21 cellular contexts compared by ENCODE assay signal in the genomic region with DNA sequence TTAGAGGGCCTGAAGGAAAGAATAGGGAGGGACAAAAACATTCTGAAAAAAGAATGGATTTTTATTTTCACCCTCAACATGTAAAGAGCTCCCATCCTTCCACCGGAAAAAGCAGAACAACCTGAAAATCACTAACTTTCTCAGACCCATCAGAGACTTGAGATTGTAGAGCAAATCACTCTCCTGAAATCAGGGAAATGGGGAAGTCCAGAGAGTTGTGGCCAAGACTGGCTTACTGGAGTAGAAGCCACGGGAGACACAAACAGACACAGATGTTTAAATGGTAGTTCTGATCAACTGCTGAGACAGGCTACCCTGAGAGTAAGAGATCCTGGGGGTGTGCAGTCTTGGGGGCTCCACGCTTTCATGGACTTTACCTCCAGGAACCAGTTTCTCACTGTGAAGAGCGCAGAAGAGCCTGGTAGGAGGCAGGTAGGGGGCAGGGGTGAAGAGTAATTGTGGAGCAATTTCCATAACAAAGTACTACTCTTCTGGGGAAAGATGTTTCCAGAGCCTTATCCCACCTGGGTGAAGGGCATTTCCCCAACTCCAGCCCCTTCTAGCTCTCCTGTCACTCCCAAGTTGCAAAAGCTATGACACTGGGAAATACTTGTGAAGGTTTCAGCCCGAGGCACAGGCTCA. TPM values are rescaled to one million over a fixed set of nuclear protein-coding genes. Genes with fewer than 3 reads are reported as not detected.
"Had no signal": no experiment of that assay in that cellular context is flagged by ENCODE, and none has a peak within 500 bp of the region (broad histone marks: within the 10 kb centered on the region; RNA-seq: fewer than 3 reads in every experiment).

No MANE protein-coding gene starts in this region.

- H3K4me3 ChIP-seq: esophagus squamous epithelium, heart right ventricle, lung, ovary, smooth muscle cell, stomach had no signal

- H3K36me3 Mint-ChIP-seq: activated CD8-positive, alpha-beta memory T cell treated with anti-CD3 and anti-CD28 coated beads, Interleukin-2, amount 10 ng/mL, durations not matched to agents 7 days and 5 days had no signal

- H3K4me3 Mint-ChIP-seq: activated CD4-positive, alpha-beta memory T cell treated with anti-CD3 and anti-CD28 coated beads, Interleukin-2, amount 10 ng/mL, durations not matched to agents 7 days and 5 days; activated CD8-positive, alpha-beta memory T cell treated with anti-CD3 and anti-CD28 coated beads, Interleukin-2, amount 10 ng/mL, durations not matched to agents 7 days and 5 days; activated naive CD8-positive, alpha-beta T cell treated with anti-CD3 and anti-CD28 coated beads for 36 hours; activated T-helper 17 cell treated with anti-CD3 and anti-CD28 coated beads, Interleukin-2, amount 50 U/mL, for 72 hours; natural killer cell had no signal

- ATAC-seq: activated CD8-positive, alpha-beta memory T cell treated with anti-CD3 and anti-CD28 coated beads, Interleukin-2, amount 10 ng/mL, durations not matched to agents 7 days and 5 days; activated T-helper 17 cell treated with anti-CD3 and anti-CD28 coated beads, Interleukin-2, amount 50 U/mL, for 72 hours; heart right ventricle; left lobe of liver; natural killer cell had no signal

- H3K27ac ChIP-seq: esophagus squamous epithelium, heart right ventricle, ovary, stomach, VCaP had no signal

- H3K27ac Mint-ChIP-seq: activated CD4-positive, alpha-beta memory T cell treated with anti-CD3 and anti-CD28 coated beads, Interleukin-2, amount 10 ng/mL, durations not matched to agents 7 days and 5 days; activated CD8-positive, alpha-beta memory T cell treated with anti-CD3 and anti-CD28 coated beads, Interleukin-2, amount 10 ng/mL, durations not matched to agents 7 days and 5 days; activated naive CD8-positive, alpha-beta T cell treated with anti-CD3 and anti-CD28 coated beads for 36 hours; activated T-helper 17 cell treated with anti-CD3 and anti-CD28 coated beads, Interleukin-2, amount 50 U/mL, for 72 hours; natural killer cell had no signal

- H3K36me3 ChIP-seq: esophagus squamous epithelium, heart right ventricle, ovary, stomach had no signal

- DNase-seq: activated CD4-positive, alpha-beta memory T cell treated with anti-CD3 and anti-CD28 coated beads, Interleukin-2, amount 10 ng/mL, durations not matched to agents 7 days and 5 days; activated CD8-positive, alpha-beta memory T cell treated with anti-CD3 and anti-CD28 coated beads, Interleukin-2, amount 10 ng/mL, durations not matched to agents 7 days and 5 days; activated naive CD4-positive, alpha-beta T cell; activated naive CD8-positive, alpha-beta T cell treated with anti-CD3 and anti-CD28 coated beads for 36 hours; amniotic stem cell; effector CD8-positive, alpha-beta T cell; esophagus squamous epithelium; heart right ventricle; islet precursor cell; natural killer cell; ovary; stimulated activated CD4-positive, alpha-beta T cell treated with anti-CD3 and anti-CD28 coated beads, Interleukin-4, amount 100 ng/mL, for 1 hour; stomach; T-helper 1 cell; trophoblast cell had no signal

- H3K9me3 ChIP-seq: ovary had no signal

- H3K4me1 ChIP-seq: esophagus squamous epithelium, heart right ventricle, stomach had no signal

- H3K27me3 ChIP-seq: ovary, stomach had no signal

- H3K4me1 Mint-ChIP-seq: activated CD4-positive, alpha-beta memory T cell treated with anti-CD3 and anti-CD28 coated beads, Interleukin-2, amount 10 ng/mL, durations not matched to agents 7 days and 5 days; activated CD8-positive, alpha-beta memory T cell treated with anti-CD3 and anti-CD28 coated beads, Interleukin-2, amount 10 ng/mL, durations not matched to agents 7 days and 5 days; activated naive CD8-positive, alpha-beta T cell treated with anti-CD3 and anti-CD28 coated beads for 36 hours; activated T-helper 17 cell treated with anti-CD3 and anti-CD28 coated beads, Interleukin-2, amount 50 U/mL, for 72 hours had no signal

RNA-seq across cellular contexts. Expression of a gene that starts 47.1 kb away (rescaled TPM):
- total RNA-seq: endothelial cell of umbilical vein, smooth muscle cell had no signal
- polyA plus RNA-seq: endothelial cell of umbilical vein had no signal

RNA-seq across cellular contexts. Expression of a gene that starts 51.7 kb away (rescaled TPM):
- total RNA-seq: activated CD4-positive, alpha-beta memory T cell treated with anti-CD3 and anti-CD28 coated beads, Interleukin-2, amount 10 ng/mL, durations not matched to agents 7 days and 5 days; activated CD8-positive, alpha-beta memory T cell treated with anti-CD3 and anti-CD28 coated beads, Interleukin-2, amount 10 ng/mL, durations not matched to agents 7 days and 5 days; activated naive CD8-positive, alpha-beta T cell treated with anti-CD3 and anti-CD28 coated beads for 36 hours; activated T-helper 17 cell treated with anti-CD3 and anti-CD28 coated beads, Interleukin-2, amount 50 U/mL, for 72 hours; endothelial cell of umbilical vein; heart right ventricle; left lobe of liver; natural killer cell; smooth muscle cell; stomach had no signal
- polyA plus RNA-seq: endothelial cell of umbilical vein, smooth muscle cell had no signal
